Comparison of ENCODE assay signal across 12 cellular contexts in genomic region chr2:173427887-173428683, GRCh38.
A peak's percentile ranks its signal among the peaks of the same experiment; 100 is the strongest.
DNase-seq lines count a peak whose midpoint lies in the region; ATAC-seq, FAIRE-seq and TF ChIP-seq lines count a peak whose summit lies in the region.
"Had no signal": no experiment of that assay in that cellular context is flagged by ENCODE, and none has a peak within 500 bp of the region (broad histone marks: within the 10 kb centered on the region; RNA-seq: fewer than 3 reads in every experiment).

No MANE protein-coding gene starts in this region.

- ATAC-seq in IMR-90 (ENCODE audit: low read depth) = no peak
- peak; percentile 45 for ATAC-seq in body of pancreas
- no peak for ATAC-seq in CD4-positive, alpha-beta T cell (ENCODE audit: poor library complexity)
- ATAC-seq in GM19452 (IDR thresholded peaks at IDR 0.05; ENCODE audit: unreplicated experiment) = no peak

- H3K27me3 ChIP-seq in IMR-90 (ENCODE audit: control insufficient read depth, insufficient read depth, low read length) = peaks cover 7% of the 10 kb centered on the region; the same call in 1 of the 2 replicates
- no peaks in the 10 kb centered on the region for H3K27me3 ChIP-seq in body of pancreas
- no peaks in the 10 kb centered on the region for H3K27me3 ChIP-seq in keratinocyte (ENCODE audit: control insufficient read depth, extremely low read depth, insufficient read depth, low read length)
- H3K27me3 ChIP-seq in CD4-positive, alpha-beta T cell (ENCODE audit: control insufficient read depth, insufficient read depth, low read length) = no peaks in the 10 kb centered on the region
- H3K27me3 ChIP-seq: ascending aorta had no signal

- no peak overlapping the region for H3K4me3 Mint-ChIP-seq in CD4-positive, alpha-beta T cell
- H3K4me3 Mint-ChIP-seq: B cell; mesothelial cell of epicardium; T-helper 2 cell treated with Interferon-gamma antibody and Interleukin-4, amounts not matched to agents 5 μg/mL and 100 μg/mL, for 36 hours had no signal

- H3K9me1 ChIP-seq in IMR-90 (ENCODE audit: insufficient read depth, low read length) = no peaks in the 10 kb centered on the region
- no peaks in the 10 kb centered on the region for H3K9me1 ChIP-seq in keratinocyte (ENCODE audit: control insufficient read depth, extremely low read depth, insufficient read depth, low read length)

- no peak overlapping the region for H3K4me2 ChIP-seq in IMR-90 (ENCODE audit: low read depth, low read length)
- H3K4me2 ChIP-seq in keratinocyte (ENCODE audit: control insufficient read depth, extremely low read depth, insufficient read depth, low read depth, low read length) = peak overlapping the region; percentile 88

- WGBS in IMR-90 (ENCODE audit: extremely low coverage in 2 of 2, insufficient read length in 1 of 2), 2 experiments = 20% methylated on average over 1 of the region's 6 CpGs; no CpG with 5 or more reads in 1 of the 2 experiments
- WGBS in body of pancreas, 2 donors = 60 to 65% methylated on average over 6 of the region's 6 CpGs

- peaks cover 8% of the 10 kb centered on the region for H3K4me1 ChIP-seq in IMR-90 (ENCODE audit: control insufficient read depth, insufficient read depth, low read length)
- H3K4me1 ChIP-seq in body of pancreas = no peaks in the 10 kb centered on the region
- peaks cover 23% of the 10 kb centered on the region for H3K4me1 ChIP-seq in keratinocyte (ENCODE audit: control insufficient read depth, extremely low read depth, insufficient read depth, low read length)
- H3K4me1 ChIP-seq: ascending aorta had no signal

- H4K91ac ChIP-seq in IMR-90 (ENCODE audit: insufficient read depth, low read depth, low read length) = no peak overlapping the region

- H2BK5ac ChIP-seq in IMR-90 (ENCODE audit: low read depth, low read length, poor library complexity, severe bottlenecking) = no peak overlapping the region

- CTCF ChIA-PET in IMR-90 (lab: Yijun Ruan, JAX) = interaction anchor here (1.5 kb wide), 1 partner anchor 27 kb away, joined by 3 read pairs; no protein-coding TSS in a partner anchor
- CTCF ChIA-PET in CD4-positive, alpha-beta T cell (lab: Charles Lee) = no interaction called here

- no peaks in the 10 kb centered on the region for H3K79me1 ChIP-seq in IMR-90 (ENCODE audit: low read depth in 1 of 2, low read length in 2 of 2)

- H3K9me3 ChIP-seq in IMR-90 (ENCODE audit: control insufficient read depth, insufficient read depth, low read length) (peaks cover 3% of the 10 kb centered on the region; the same call in 1 of the 2 replicates), body of pancreas (no peaks in the 10 kb centered on the region), keratinocyte (ENCODE audit: control insufficient read depth, low read depth, low read length) (no peaks in the 10 kb centered on the region)
- no peaks in the 10 kb centered on the region for H3K9me3 ChIP-seq in CD4-positive, alpha-beta T cell (ENCODE audit: control insufficient read depth, low read length)
- H3K9me3 ChIP-seq: ascending aorta had no signal

- no peak overlapping the region for H2AK5ac ChIP-seq in IMR-90 (ENCODE audit: low read depth, low read length)

- H3K9ac ChIP-seq in IMR-90 (ENCODE audit: low read depth, low read length) (no peak overlapping the region), keratinocyte (ENCODE audit: control insufficient read depth, extremely low read depth, insufficient read depth, low read length) (peak overlapping the region; percentile 69)

- H3K18ac ChIP-seq in IMR-90 (ENCODE audit: low read depth, low read length) = no peak overlapping the region

- no peak overlapping the region for H2AK9ac ChIP-seq in IMR-90 (replicated peaks; ENCODE audit: low read depth, low read length, poor library complexity)

- H3K23ac ChIP-seq in IMR-90 (ENCODE audit: low read depth, low read length) = no peak overlapping the region

- H2BK20ac ChIP-seq in IMR-90 (ENCODE audit: low read depth, low read length) = no peak overlapping the region

- intact Hi-C loops in IMR-90 (cut with micrococcal nuclease) = no loop called here
- intact Hi-C loops in body of pancreas (cut with DNase I) = no loop called here
- intact Hi-C loops in CD4-positive, alpha-beta T cell (cut with DNase I, micrococcal nuclease) = no loop called here

- no peaks in the 10 kb centered on the region for H3K9me3 Mint-ChIP-seq in CD4-positive, alpha-beta T cell
- H3K9me3 Mint-ChIP-seq: T-helper 2 cell treated with Interferon-gamma antibody and Interleukin-4, amounts not matched to agents 5 μg/mL and 100 μg/mL, for 36 hours had no signal

- POLR2A ChIA-PET in IMR-90 (lab: Charles Lee; ENCODE audit: unreplicated experiment) = no interaction called here
- POLR2A ChIA-PET in CD4-positive, alpha-beta T cell (lab: Charles Lee) = no interaction called here

- H3K36me3 Mint-ChIP-seq in CD4-positive, alpha-beta T cell (ENCODE audit: low read depth) = no peaks in the 10 kb centered on the region
- H3K36me3 Mint-ChIP-seq: mesothelial cell of epicardium had no signal

- dilution Hi-C loops in IMR-90 (cut with HindIII; ENCODE audit: low sequenced_read_pairs, unreplicated experiment) = no loop called here
- dilution Hi-C loops in keratinocyte (cut with MboI; ENCODE audit: extremely low pct_ligation_motif_present, low sequenced_read_pairs) = no loop called here

- DNase-seq in AG08395 (ENCODE audit: low spot score) (peak; percentile 36), IMR-90 (peak; percentile 51), body of pancreas (peak in 3 of 4 donors; percentile 21 to 47 (median 32)), keratinocyte (ENCODE audit: low read depth, low spot score) (peak; percentile 94), middle frontal gyrus (ENCODE audit: extremely low spot score, low spot score) (no peak), dermis blood vessel endothelial cell (no peak)
- DNase-seq in CD4-positive, alpha-beta T cell = no peak

- FAIRE-seq in keratinocyte (lab: Jason Lieb, UNC) = peak; percentile 95

- no peak overlapping the region for H2BK120ac ChIP-seq in IMR-90 (ENCODE audit: low read depth, low read length)

- TF ChIP-seq POLR2A in IMR-90 (IDR thresholded peaks at IDR 0.05; ENCODE audit: low read depth, low read length) (no peak), body of pancreas (IDR thresholded peaks at IDR 0.05) (no peak)

- H3K79me2 ChIP-seq in keratinocyte (ENCODE audit: control insufficient read depth, insufficient read depth, low read length) = no peaks in the 10 kb centered on the region

- no peak overlapping the region for H3K4ac ChIP-seq in IMR-90 (ENCODE audit: low read depth, low read length)

- in situ Hi-C loops in IMR-90 (cut with MboI; ENCODE audit: low sequenced_read_pairs) = no loop called here

- no peak overlapping the region for H2BK15ac ChIP-seq in IMR-90 (ENCODE audit: low read depth, low read length)

- no peaks in the 10 kb centered on the region for H3K4me1 Mint-ChIP-seq in CD4-positive, alpha-beta T cell (ENCODE audit: low read depth)

- H4K8ac ChIP-seq in IMR-90 (ENCODE audit: low read depth in 2 of 2, low read length in 2 of 2) = no peak overlapping the region

- H3K27ac Mint-ChIP-seq in CD4-positive, alpha-beta T cell = no peak overlapping the region
- H3K27ac Mint-ChIP-seq: B cell; mesothelial cell of epicardium; T-helper 2 cell treated with Interferon-gamma antibody and Interleukin-4, amounts not matched to agents 5 μg/mL and 100 μg/mL, for 36 hours had no signal

- TF ChIP-seq RAD21 in IMR-90 (IDR thresholded peaks at IDR 0.05; ENCODE audit: low read length) = no peak

- H3K27me3 Mint-ChIP-seq in CD4-positive, alpha-beta T cell = peaks cover 24% of the 10 kb centered on the region

- H4K5ac ChIP-seq in IMR-90 (ENCODE audit: low read depth, low read length) = no peak overlapping the region

- no peak overlapping the region for H3K56ac ChIP-seq in IMR-90 (ENCODE audit: extremely low read depth, insufficient read depth, low read length)

- H3K36me3 ChIP-seq in IMR-90 (ENCODE audit: control insufficient read depth, insufficient read depth, low read length) = no peaks in the 10 kb centered on the region
- no peaks in the 10 kb centered on the region for H3K36me3 ChIP-seq in body of pancreas (replicated peaks in 1 of 2; ENCODE audit: insufficient read depth in 1 of 2, low read depth in 2 of 2)
- H3K36me3 ChIP-seq in keratinocyte (ENCODE audit: control insufficient read depth in 2 of 2, extremely low read depth in 1 of 2, insufficient read depth in 2 of 2, low read length in 2 of 2) = no peaks in the 10 kb centered on the region
- H3K36me3 ChIP-seq: ascending aorta had no signal

- TF ChIP-seq CTCF in IMR-90 (conservative IDR thresholded peaks at IDR 0.05; ENCODE audit: low read depth, low read length) = no peak
- TF ChIP-seq CTCF in body of pancreas (IDR thresholded peaks at IDR 0.05) = no peak
- TF ChIP-seq CTCF in keratinocyte (optimal IDR thresholded peaks at IDR 0.05 in 1 of 3, IDR thresholded peaks at IDR 0.05 in 1 of 3, conservative IDR thresholded peaks at IDR 0.05 in 1 of 3; ENCODE audit: extremely low read depth in 1 of 3, insufficient read depth in 2 of 3, low read length in 3 of 3) = no peak
- TF ChIP-seq CTCF in CD4-positive, alpha-beta T cell (IDR thresholded peaks at IDR 0.05) = no peak

- H4K20me1 ChIP-seq in IMR-90 (ENCODE audit: insufficient read depth, low read length) (no peaks in the 10 kb centered on the region), keratinocyte (ENCODE audit: control insufficient read depth, extremely low read depth, insufficient read depth, low read length) (no peaks in the 10 kb centered on the region)

- H3K27ac ChIP-seq in IMR-90 (ENCODE audit: insufficient read depth, low read length) (no peak overlapping the region), body of pancreas (no peak overlapping the region), keratinocyte (ENCODE audit: control insufficient read depth, insufficient read depth, low read length) (peak overlapping the region; percentile 89)
- H3K27ac ChIP-seq in CD4-positive, alpha-beta T cell (ENCODE audit: low read depth, low read length) = no peak overlapping the region
- H3K27ac ChIP-seq: ascending aorta had no signal

- H3K14ac ChIP-seq in IMR-90 (replicated peaks; ENCODE audit: low read depth, low read length) = no peak overlapping the region

- H2AFZ ChIP-seq in IMR-90 (replicated peaks; ENCODE audit: low read length, poor library complexity) = no peak overlapping the region
- H2AFZ ChIP-seq in keratinocyte (ENCODE audit: control insufficient read depth, low read length) = peak overlapping the region; percentile 82

- no peak overlapping the region for H3K4me3 ChIP-seq in IMR-90 (ENCODE audit: insufficient read depth, low read depth, low read length)
- H3K4me3 ChIP-seq in body of pancreas = no peak overlapping the region
- peak overlapping the region in 2 of 3 experiments; percentile 13 to 36 for H3K4me3 ChIP-seq in keratinocyte (ENCODE audit: control insufficient read depth in 2 of 3, extremely low read depth in 1 of 3, insufficient read depth in 2 of 3, low read depth in 1 of 3, low read length in 3 of 3)
- H3K4me3 ChIP-seq: ascending aorta had no signal

- BruUV-seq in IMR-90 (replicated peaks; lab: Mats Ljungman, UMichigan) = no TSS peak

TF ChIP-seq in IMR-90, 13 proteins besides CTCF, POLR2A, EP300 and RAD21 (continues in another document):
- no peak for TF ChIP-seq CHD1 (IDR thresholded peaks at IDR 0.05; ENCODE audit: low read depth, low read length)
- no peak for TF ChIP-seq SMC3 (IDR thresholded peaks at IDR 0.05; ENCODE audit: low read depth, low read length)

Comparison
In these comparisons a context has a peak if more than half of its experiments do, and no peak if none do; other contexts are left out.
1. DNase-seq: peak in AG08395 (single experiment), IMR-90 (single experiment), body of pancreas (3 of 4) and keratinocyte (single experiment); none in middle frontal gyrus (single experiment), CD4-positive, alpha-beta T cell (0 of 10) and dermis blood vessel endothelial cell (single experiment).
2. H3K4me3 ChIP-seq: peak in keratinocyte (2 of 3); none in IMR-90 (single experiment) and body of pancreas (0 of 2).